Comparison of ENCODE assay signal across 21 cellular contexts in the genomic region with DNA sequence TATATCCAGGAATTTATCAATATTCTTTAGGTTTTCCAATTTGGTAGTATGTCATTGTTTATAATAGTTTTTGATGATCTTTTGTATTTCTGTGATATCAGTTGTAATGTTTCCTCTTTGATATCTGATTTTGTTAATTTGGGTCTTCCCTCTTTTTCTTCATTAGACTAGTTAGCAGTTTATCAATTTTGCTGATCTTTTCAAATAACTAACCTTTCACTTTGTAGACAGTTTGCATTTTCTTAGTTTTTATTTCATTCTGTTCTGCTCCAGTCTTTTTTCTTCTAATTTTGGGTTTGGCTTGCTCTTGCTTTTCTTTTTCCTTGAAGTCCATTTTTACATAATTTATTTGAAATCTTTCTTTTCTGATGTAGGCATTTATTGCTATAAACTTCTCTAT.
"Had no signal": no experiment of that assay in that cellular context is flagged by ENCODE, and none has a peak within 500 bp of the region (broad histone marks: within the 10 kb centered on the region; RNA-seq: fewer than 3 reads in every experiment).

No MANE protein-coding gene starts in this region.

- H3K27me3 ChIP-seq: dorsolateral prefrontal cortex, esophagus muscularis mucosa, foreskin keratinocyte, gastroesophageal sphincter, heart left ventricle, left lung had no signal

- H3K9me3 ChIP-seq: esophagus muscularis mucosa, gastroesophageal sphincter, lower lobe of right lung, mucosa of descending colon had no signal

- DNase-seq: dermis blood vessel endothelial cell; dorsolateral prefrontal cortex; effector CD4-positive, alpha-beta T cell; effector memory CD4-positive, alpha-beta T cell; foreskin keratinocyte; heart left ventricle; hippocampal formation; left cardiac atrium; left lung; left ventricle myocardium superior; lower lobe of right lung; mesenchymal stem cell; mucosa of descending colon; naive B cell had no signal

- H3K27ac ChIP-seq: coronary artery, dorsolateral prefrontal cortex, esophagus muscularis mucosa, foreskin keratinocyte, gastroesophageal sphincter, heart left ventricle, left lung, lower lobe of right lung had no signal

- H3K4me3 ChIP-seq: coronary artery, dorsolateral prefrontal cortex, esophagus muscularis mucosa, gastroesophageal sphincter, heart left ventricle, left lung, lower lobe of right lung, mucosa of descending colon had no signal

- H3K36me3 ChIP-seq: esophagus muscularis mucosa, gastroesophageal sphincter, heart left ventricle, left lung, lower lobe of right lung had no signal

- ATAC-seq: foreskin keratinocyte, gastroesophageal sphincter, heart left ventricle, left cardiac atrium, left lung, left ventricle myocardium superior, lower lobe of right lung, mucosa of descending colon had no signal

- H3K4me1 ChIP-seq: esophagus muscularis mucosa, foreskin keratinocyte, gastroesophageal sphincter, heart left ventricle, left lung, lower lobe of right lung had no signal

- FAIRE-seq: colon, frontal cortex, islet of Langerhans, keratinocyte had no signal
